ENCODE assay signal across 12 cellular contexts in the genomic region with DNA sequence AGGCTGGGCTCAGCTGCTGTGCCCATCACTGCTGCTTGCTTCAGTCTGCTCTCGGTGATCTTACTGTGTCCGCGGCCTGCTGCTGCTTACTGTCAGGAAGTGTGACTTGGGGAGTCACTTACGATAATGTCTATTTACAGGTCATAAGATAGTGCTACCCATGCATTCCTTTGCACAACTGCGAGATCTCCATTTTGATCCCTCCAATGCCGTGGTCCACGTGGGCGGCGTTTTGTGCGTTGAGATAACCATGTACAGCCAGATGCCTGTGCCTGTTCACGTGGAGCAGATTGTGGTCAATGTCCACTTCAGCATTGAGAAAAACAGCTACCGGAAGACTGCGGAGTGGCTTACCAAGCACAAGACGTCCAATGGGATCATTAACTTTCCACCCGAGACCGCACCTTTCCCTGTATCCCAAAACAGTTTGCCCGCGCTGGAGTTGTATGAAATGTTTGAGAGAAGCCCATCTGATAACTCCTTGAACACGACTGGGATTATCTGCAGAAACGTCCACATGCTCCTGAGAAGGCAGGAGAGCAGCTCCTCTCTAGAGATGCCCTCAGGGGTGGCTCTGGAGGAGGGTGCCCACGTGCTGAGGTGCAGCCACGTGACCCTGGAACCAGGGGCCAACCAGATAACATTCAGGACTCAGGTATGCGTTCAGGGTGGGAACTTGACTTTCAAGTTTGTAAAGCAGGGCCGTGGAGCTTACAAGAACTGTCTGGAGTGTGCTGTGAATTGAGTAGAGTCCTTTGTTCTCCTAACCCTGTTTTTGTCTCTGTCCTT. TPM values are rescaled to one million over a fixed set of nuclear protein-coding genes. Genes with fewer than 3 reads are reported as not detected.
DNase-seq lines count a peak whose midpoint lies in the region; ATAC-seq, FAIRE-seq and TF ChIP-seq lines count a peak whose summit lies in the region.
"Had no signal": no experiment of that assay in that cellular context is flagged by ENCODE, and none has a peak within 500 bp of the region (broad histone marks: within the 10 kb centered on the region; RNA-seq: fewer than 3 reads in every experiment).

No MANE protein-coding gene starts in this region.

- CTCF ChIA-PET in HepG2 (lab: Yijun Ruan, JAX; ENCODE audit: low intra/inter-chr PET ratio, low total read pairs): no interaction called here

- H3K4me1 Mint-ChIP-seq in natural killer cell: peaks cover 90 to 98% of the 10 kb centered on the region in 2 donors

- WGBS in liver: 85% methylated on average over 24 of the region's 24 CpGs
- 98% methylated on average over 23 of the region's 24 CpGs for WGBS in HepG2 (ENCODE audit: low lambda C conversion rate)

- no peaks in the 10 kb centered on the region for H3K9me3 Mint-ChIP-seq in natural killer cell

- H3K4me3 Mint-ChIP-seq in natural killer cell: peak overlapping the region; percentile 94

- H3K27ac ChIP-seq in liver (ENCODE audit: low read depth in 1 of 2, low read length in 2 of 2): peak overlapping the region; percentile 1 to 22
- H3K27ac ChIP-seq in HepG2 (ENCODE audit: extremely low read length, insufficient read depth, low read length): no peak overlapping the region
- H3K27ac ChIP-seq in colonic mucosa: peak overlapping the region; percentile 58

- peaks cover 18 to 46% (median 31%) of the 10 kb centered on the region in 4 donors for H3K36me3 ChIP-seq in liver (ENCODE audit: control insufficient read depth in 4 of 4, insufficient read depth in 3 of 4, low read depth in 1 of 4, low read length in 3 of 4)
- peaks cover 17 to 74% of the 10 kb centered on the region in 2 experiments for H3K36me3 ChIP-seq in HepG2 (replicated peaks in 1 of 2; ENCODE audit: control insufficient read depth in 1 of 2, insufficient read depth in 2 of 2, low read length in 2 of 2)
- no peaks in the 10 kb centered on the region for H3K36me3 ChIP-seq in colonic mucosa

- H3K9ac ChIP-seq in liver (ENCODE audit: low read depth in 1 of 2, low read length in 2 of 2) (no peak overlapping the region), HepG2 (ENCODE audit: insufficient read depth, low read depth, low read length) (no peak overlapping the region), colonic mucosa (ENCODE audit: low read depth in 2 of 2, low read length in 2 of 2) (no peak overlapping the region)

- H4K20me1 ChIP-seq in HepG2 (ENCODE audit: insufficient read depth, low read length): no peaks in the 10 kb centered on the region

- no peak for FAIRE-seq in HepG2 (lab: Jason Lieb, UNC)
- FAIRE-seq: GM12892 had no signal

- H3K4me2 ChIP-seq in HepG2 (ENCODE audit: low read depth, low read length): no peak overlapping the region

- H3K9me3 ChIP-seq in liver (ENCODE audit: control insufficient read depth in 4 of 4, low read length in 3 of 4) (no peaks in the 10 kb centered on the region), HepG2 (ENCODE audit: low read length) (no peaks in the 10 kb centered on the region), colonic mucosa (no peaks in the 10 kb centered on the region)

- peak overlapping the region; percentile 98 to 99 for H3K27ac Mint-ChIP-seq in natural killer cell

- no peak for ATAC-seq in HepG2
- ATAC-seq in natural killer cell: peak in 2 of 3 donors; percentile 23 to 40
- ATAC-seq in GM21367 (IDR thresholded peaks at IDR 0.05; ENCODE audit: unreplicated experiment): no peak
- no peak for ATAC-seq in HG03039 (IDR thresholded peaks at IDR 0.05; ENCODE audit: unreplicated experiment)

- intact Hi-C loops in HepG2 (cut with micrococcal nuclease; ENCODE audit: unreplicated experiment): no loop called here
- intact Hi-C loops in colonic mucosa (cut with DNase I): no loop called here
- intact Hi-C loops in natural killer cell (cut with micrococcal nuclease): loop anchor here (1.0 kb wide), 2 partner anchors 18 to 70 kb away; no protein-coding TSS in a partner anchor

- TF ChIP-seq RAD21 in liver (IDR thresholded peaks at IDR 0.05) (no peak), HepG2 (CRISPR knock-in tag; IDR thresholded peaks at IDR 0.05) (no peak)

- no peaks in the 10 kb centered on the region for H3K79me2 ChIP-seq in HepG2 (ENCODE audit: insufficient read depth, low read length)

- DNase-seq in HepG2 (ENCODE audit: low spot score) (no peak), colonic mucosa (no peak), natural killer cell (peak; percentile 31), NCI-H1694 (lab: John Stamatoyannopoulos, UW) (no peak)
- DNase-seq in NK-92 treated with Interleukin-12 subunit alpha and Interleukin-12 subunit beta, amount 100 ng/mL, for 24 hours (lab: John Stamatoyannopoulos, UW): no peak
- DNase-seq: C1 segment of cervical spinal cord, Kasumi-1, NCI-H510A treated with DMSO at 0.1 percent for 48 hours had no signal

- TF ChIP-seq CTCF in liver (IDR thresholded peaks at IDR 0.05; ENCODE audit: low read depth, low read length, missing input control): no peak
- no peak for TF ChIP-seq CTCF in HepG2 (CRISPR knock-in tag; IDR thresholded peaks at IDR 0.05)
- TF ChIP-seq CTCF in colonic mucosa (IDR thresholded peaks at IDR 0.05): no peak
- TF ChIP-seq CTCF in natural killer cell (IDR thresholded peaks at IDR 0.05): no peak

- no TSS peak for BruUV-seq in HepG2 (replicated peaks; lab: Mats Ljungman, UMichigan)

- TF ChIP-seq EP300 in HepG2 (IDR thresholded peaks at IDR 0.05; ENCODE audit: low read depth in 2 of 2, low read length in 2 of 2): no peak
- no peak for TF ChIP-seq EP300 in HepG2 (CRISPR knock-in tag; IDR thresholded peaks at IDR 0.05; ENCODE audit: borderline replicate concordance)

- no peak overlapping the region for H2AFZ ChIP-seq in HepG2 (ENCODE audit: low read length)

- H3K4me3 ChIP-seq in liver (ENCODE audit: low read depth in 1 of 3, low read length in 3 of 3): no peak overlapping the region
- no peak overlapping the region for H3K4me3 ChIP-seq in HepG2 (replicated peaks in 1 of 3; ENCODE audit: insufficient read depth in 1 of 3, low read depth in 2 of 3, low read length in 3 of 3)
- H3K4me3 ChIP-seq in colonic mucosa: no peak overlapping the region

- in situ Hi-C loops in HepG2 (cut with HindIII; ENCODE audit: extremely low pct_ligation_motif_present, low pct_unique_long_range_greater_than_20kb): no loop called here

- peaks cover 31% of the 10 kb centered on the region for H3K36me3 Mint-ChIP-seq in natural killer cell

- POLR2A ChIA-PET in HepG2 (lab: Yijun Ruan, JAX): no interaction called here

- H3K27me3 Mint-ChIP-seq in natural killer cell (ENCODE audit: low read depth in 2 of 2): no peaks in the 10 kb centered on the region

- no peak for TF ChIP-seq POLR2A in HepG2 (IDR thresholded peaks at IDR 0.05; ENCODE audit: insufficient read depth in 1 of 2, low read depth in 2 of 2, low read length in 2 of 2)

- H3K27me3 ChIP-seq in liver (ENCODE audit: control insufficient read depth in 4 of 4, insufficient read depth in 4 of 4, low read length in 3 of 4) (no peaks in the 10 kb centered on the region), HepG2 (ENCODE audit: control insufficient read depth in 1 of 2, insufficient read depth in 2 of 2, low read length in 2 of 2) (no peaks in the 10 kb centered on the region), colonic mucosa (no peaks in the 10 kb centered on the region)

- peaks cover 0 to 10% (median 0%) of the 10 kb centered on the region in 4 donors for H3K4me1 ChIP-seq in liver (ENCODE audit: control insufficient read depth in 4 of 4, insufficient read depth in 4 of 4, low read length in 3 of 4)
- no peaks in the 10 kb centered on the region for H3K4me1 ChIP-seq in HepG2 (ENCODE audit: insufficient read depth, low read length)
- peaks cover 3% of the 10 kb centered on the region for H3K4me1 ChIP-seq in colonic mucosa

RNA-seq across cellular contexts. Expression of a gene that starts 24.4 kb away (rescaled TPM):
- total RNA-seq in liver: 1 to 10 TPM; 4.6 to 8.4 TPM
- under 1 TPM; 0.66 to 0.85 TPM for polyA plus RNA-seq in liver
- total RNA-seq in HepG2 (2016; rRNA removed; fragmentation: Illumina TruSeq; extraction: Trizol): 17.0 and 17.7 TPM in 2 replicates
- 3.0 and 3.7 TPM in 2 replicates for total RNA-seq in HepG2 (2016; cell fraction: cytosol; rRNA removed; fragmentation: Illumina TruSeq; extraction: Trizol; ENCODE audit: low read depth)
- total RNA-seq in HepG2 (2016; cell fraction: insoluble cytoplasmic fraction; rRNA removed; fragmentation: Illumina TruSeq; extraction: Trizol): 19.8 TPM in 2 replicates
- total RNA-seq in HepG2 (2016; cell fraction: membrane; rRNA removed; fragmentation: Illumina TruSeq; extraction: Trizol): 4.1 and 5.3 TPM in 2 replicates
- total RNA-seq in HepG2 (2016; cell fraction: nucleus; rRNA removed; fragmentation: Illumina TruSeq; extraction: Trizol): 10.7 and 12.9 TPM in 2 replicates
- 7.7 and 9.6 TPM in 2 replicates for polyA plus RNA-seq in HepG2 (2011; rRNA removed)
- 8.8 and 8.9 TPM in 2 replicates for polyA plus RNA-seq in HepG2 (2011; cell fraction: cytosol; rRNA removed)
- 16.7 and 17.7 TPM in 2 replicates for polyA plus RNA-seq in HepG2 (2011; cell fraction: nucleus; rRNA removed)
- 7.5 and 10.4 TPM in 2 replicates for polyA plus RNA-seq in HepG2 (2012)
- 0.66 and 0.87 TPM in 2 replicates for polyA plus RNA-seq in HepG2 (2016; cell fraction: cytosol; fragmentation: Illumina TruSeq; extraction: Trizol; ENCODE audit: low read depth)
- polyA plus RNA-seq in HepG2 (2016; cell fraction: insoluble cytoplasmic fraction; fragmentation: Illumina TruSeq; extraction: Trizol; ENCODE audit: low read depth): 9.5 and 12.0 TPM in 2 replicates
- 0.99 and 1.2 TPM in 2 replicates for polyA plus RNA-seq in HepG2 (2016; cell fraction: membrane; fragmentation: Illumina TruSeq; extraction: Trizol; ENCODE audit: low read depth)
- polyA plus RNA-seq in HepG2 (2016; cell fraction: nucleus; fragmentation: Illumina TruSeq; extraction: Trizol; ENCODE audit: insufficient read depth, low read depth): 13.3 and 15.6 TPM in 2 replicates
- 18.7 and 28.7 TPM in 2 replicates for polyA minus RNA-seq in HepG2 (2011; rRNA and poly(A)+ RNA removed; ENCODE audit: low replicate concordance)
- 6.6 and 6.7 TPM in 2 replicates for polyA minus RNA-seq in HepG2 (2011; cell fraction: cytosol; rRNA and poly(A)+ RNA removed)
- polyA minus RNA-seq in HepG2 (2011; cell fraction: nucleus; rRNA and poly(A)+ RNA removed): 12.1 and 13.9 TPM in 2 replicates
- total RNA-seq in colonic mucosa: 1 to 10 TPM; 2.3 to 3.1 TPM
- total RNA-seq in natural killer cell: 10 to 100 TPM; 28.5 to 32.7 (median 32.7) TPM

RNA-seq across cellular contexts. Expression of a gene that starts 50.6 kb away (rescaled TPM):
- total RNA-seq in liver (10 to 100 TPM in 1 of 2 donors, 1 to 10 TPM in 1; 2.0 to 57.1 TPM), HepG2 (2016; rRNA removed; fragmentation: Illumina TruSeq; extraction: Trizol) (25.7 and 38.9 TPM in 2 replicates), colonic mucosa (10 to 100 TPM in 1 of 2 donors, 1 to 10 TPM in 1; 6.5 to 10.6 TPM), natural killer cell (10 to 100 TPM; 24.8 to 37.1 (median 27.8) TPM)
- polyA plus RNA-seq in liver (1 to 10 TPM; 3.0 to 6.4 TPM), HepG2 (2011; rRNA removed) (24.2 and 31.8 TPM in 2 replicates)
- total RNA-seq in HepG2 (2016; cell fraction: cytosol; rRNA removed; fragmentation: Illumina TruSeq; extraction: Trizol; ENCODE audit: low read depth): 7.6 and 8.8 TPM in 2 replicates
- total RNA-seq in HepG2 (2016; cell fraction: insoluble cytoplasmic fraction; rRNA removed; fragmentation: Illumina TruSeq; extraction: Trizol): 30.3 and 32.1 TPM in 2 replicates
- total RNA-seq in HepG2 (2016; cell fraction: membrane; rRNA removed; fragmentation: Illumina TruSeq; extraction: Trizol): 11.3 and 13.7 TPM in 2 replicates
- 17.4 and 20.1 TPM in 2 replicates for total RNA-seq in HepG2 (2016; cell fraction: nucleus; rRNA removed; fragmentation: Illumina TruSeq; extraction: Trizol)
- polyA plus RNA-seq in HepG2 (2011; cell fraction: cytosol; rRNA removed): 28.0 and 35.4 TPM in 2 replicates
- 115 and 120 TPM in 2 replicates for polyA plus RNA-seq in HepG2 (2011; cell fraction: nucleus; rRNA removed)
- 19.3 and 24.3 TPM in 2 replicates for polyA plus RNA-seq in HepG2 (2012)
- 8.7 TPM in 2 replicates for polyA plus RNA-seq in HepG2 (2016; cell fraction: cytosol; fragmentation: Illumina TruSeq; extraction: Trizol; ENCODE audit: low read depth)
- 41.9 and 46.2 TPM in 2 replicates for polyA plus RNA-seq in HepG2 (2016; cell fraction: insoluble cytoplasmic fraction; fragmentation: Illumina TruSeq; extraction: Trizol; ENCODE audit: low read depth)
- polyA plus RNA-seq in HepG2 (2016; cell fraction: membrane; fragmentation: Illumina TruSeq; extraction: Trizol; ENCODE audit: low read depth): 12.9 and 13.2 TPM in 2 replicates
- 48.1 and 49.2 TPM in 2 replicates for polyA plus RNA-seq in HepG2 (2016; cell fraction: nucleus; fragmentation: Illumina TruSeq; extraction: Trizol; ENCODE audit: insufficient read depth, low read depth)
- 19.6 and 28.8 TPM in 2 replicates for polyA minus RNA-seq in HepG2 (2011; rRNA and poly(A)+ RNA removed; ENCODE audit: low replicate concordance)
- 11.9 and 18.7 TPM in 2 replicates for polyA minus RNA-seq in HepG2 (2011; cell fraction: cytosol; rRNA and poly(A)+ RNA removed)
- polyA minus RNA-seq in HepG2 (2011; cell fraction: nucleus; rRNA and poly(A)+ RNA removed): 29.5 and 31.3 TPM in 2 replicates

Comparison
In these comparisons a context has a peak if more than half of its experiments do, and no peak if none do; other contexts are left out.
1. ATAC-seq: peak in natural killer cell (2 of 3); none in HepG2 (single experiment), GM21367 (single experiment) and HG03039 (single experiment).